Comparison of ENCODE assay signal across 23 cellular contexts in the genomic region with DNA sequence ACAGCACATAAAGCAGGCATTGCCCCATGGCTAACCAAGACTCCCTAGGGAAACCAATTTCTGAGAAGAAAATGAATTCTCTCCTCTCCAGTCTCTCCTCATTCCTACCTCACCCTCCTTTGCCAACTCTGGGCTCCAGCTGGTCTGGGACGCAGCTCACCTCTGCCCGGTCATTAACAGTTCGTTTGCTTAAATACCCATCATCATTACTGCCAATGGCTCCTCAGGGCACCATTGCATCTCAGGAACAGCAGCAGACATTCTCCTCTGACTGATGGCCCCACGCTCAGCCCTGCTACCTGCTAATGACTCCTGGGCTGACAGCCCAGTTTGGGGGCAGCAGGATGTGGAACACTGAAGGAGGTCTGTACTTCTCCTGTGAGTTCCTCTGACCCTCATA.
"Had no signal": no experiment of that assay in that cellular context is flagged by ENCODE, and none has a peak within 500 bp of the region (broad histone marks: within the 10 kb centered on the region; RNA-seq: fewer than 3 reads in every experiment).

No MANE protein-coding gene starts in this region.

- ATAC-seq: activated T-helper 17 cell treated with anti-CD3 and anti-CD28 coated beads, Interleukin-2, amount 50 U/mL, for 72 hours; esophagus mucosa; WTC11 had no signal

- H3K27ac ChIP-seq: brain microvascular endothelial cell, coronary artery, dorsolateral prefrontal cortex, VCaP had no signal

- DNase-seq: activated CD4-positive, alpha-beta memory T cell treated with anti-CD3 and anti-CD28 coated beads, Interleukin-2, amount 10 ng/mL, durations not matched to agents 7 days and 5 days; activated CD4-positive, alpha-beta T cell treated with anti-CD3 and anti-CD28 coated beads for 1 hour; activated CD4-positive, alpha-beta T cell treated with anti-CD3 and anti-CD28 coated beads for 4 hours; activated CD4-positive, alpha-beta T cell treated with anti-CD3 and anti-CD28 coated beads, Interleukin-2, amount 10 ng/mL, durations not matched to agents 7 days and 5 days; activated CD4-positive, alpha-beta T cell treated with anti-CD3 and anti-CD28 coated beads, Interleukin-2, amount 50 U/mL, for 4 hours; activated CD8-positive, alpha-beta memory T cell treated with anti-CD3 and anti-CD28 coated beads for 24 hours; activated effector memory CD4-positive, alpha-beta T cell treated with Interleukin-2 at 50 U/mL for 16 hours; activated gamma-delta T cell treated with Interleukin-2 at 50 U/mL for 16 hours; activated naive CD4-positive, alpha-beta T cell treated with anti-CD3 and anti-CD28 coated beads, Interleukin-2, amount 50 U/mL, for 16 hours; activated naive CD4-positive, alpha-beta T cell treated with Interleukin-2 at 50 U/mL for 16 hours; activated T-cell treated with anti-CD3 and anti-CD28 coated beads, Interleukin-2, amount 50 U/mL, for 4 hours; amniotic stem cell; anterior cingulate cortex; brain microvascular endothelial cell; dorsolateral prefrontal cortex; effector memory CD4-positive, alpha-beta T cell; foreskin fibroblast; T-helper 2 cell had no signal

- H3K27me3 ChIP-seq: brain microvascular endothelial cell had no signal

- H3K4me3 ChIP-seq: coronary artery, dorsolateral prefrontal cortex had no signal

- H3K36me3 ChIP-seq: brain microvascular endothelial cell had no signal
